Comparison of ENCODE assay signal across 19 cellular contexts in the genomic region with DNA sequence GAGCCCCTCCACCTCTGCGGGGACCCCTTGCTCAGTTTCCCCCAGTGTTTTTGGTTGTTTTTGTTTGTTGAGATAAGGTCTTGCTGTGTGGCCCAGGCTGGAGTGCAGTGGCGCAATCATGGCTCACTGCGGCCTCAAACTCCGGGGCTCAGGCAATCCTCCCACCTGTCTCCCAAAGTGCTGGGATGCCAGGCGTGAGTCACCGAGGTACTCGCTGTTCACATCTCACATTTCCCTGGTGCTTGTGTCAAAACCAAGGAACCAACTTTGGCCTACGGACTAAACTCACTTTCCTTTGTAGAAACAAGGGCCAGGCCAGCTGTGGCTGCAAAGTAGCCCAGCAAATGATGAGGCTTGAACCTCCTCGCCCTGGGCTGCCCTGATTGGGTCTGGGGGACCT.
"Had no signal": no experiment of that assay in that cellular context is flagged by ENCODE, and none has a peak within 500 bp of the region (broad histone marks: within the 10 kb centered on the region; RNA-seq: fewer than 3 reads in every experiment).

No MANE protein-coding gene starts in this region.

- H3K27me3 Mint-ChIP-seq: naive thymus-derived CD4-positive, alpha-beta T cell; stimulated activated naive B cell treated with anti-CD40 and anti-IgM and Interleukin-4, amounts not matched to agents 10 μg/mL and 1 μg/mL and 100 μg/mL, for 72 hours; stimulated activated naive CD8-positive, alpha-beta T cell treated with anti-CD3 and anti-CD28 coated beads, Interleukin-15, Interleukin-2, amounts not matched to agents 100 ng/mL and 50 ng/mL, for 24 hours had no signal

- H3K4me1 Mint-ChIP-seq: naive thymus-derived CD4-positive, alpha-beta T cell; stimulated activated naive B cell treated with anti-CD40 and anti-IgM and Interleukin-4, amounts not matched to agents 10 μg/mL and 1 μg/mL and 100 μg/mL, for 72 hours had no signal

- H3K27ac Mint-ChIP-seq: stimulated activated naive B cell treated with anti-CD40 and anti-IgM and Interleukin-4, amounts not matched to agents 10 μg/mL and 1 μg/mL and 100 μg/mL, for 72 hours; stimulated activated naive CD8-positive, alpha-beta T cell treated with anti-CD3 and anti-CD28 coated beads, Interleukin-15, Interleukin-2, amounts not matched to agents 100 ng/mL and 50 ng/mL, for 24 hours had no signal

- H3K4me3 ChIP-seq: coronary artery, esophagus muscularis mucosa, pancreas, sigmoid colon, skin epidermis, spleen, thoracic aorta, tibial nerve, upper lobe of left lung had no signal

- H3K9me3 Mint-ChIP-seq: naive thymus-derived CD4-positive, alpha-beta T cell; stimulated activated naive B cell treated with anti-CD40 and anti-IgM and Interleukin-4, amounts not matched to agents 10 μg/mL and 1 μg/mL and 100 μg/mL, for 72 hours; stimulated activated naive CD8-positive, alpha-beta T cell treated with anti-CD3 and anti-CD28 coated beads, Interleukin-15, Interleukin-2, amounts not matched to agents 100 ng/mL and 50 ng/mL, for 24 hours had no signal

- H3K9me3 ChIP-seq: esophagus muscularis mucosa, pancreas, sigmoid colon, spleen, thoracic aorta, tibial nerve, upper lobe of left lung had no signal

- H3K4me3 Mint-ChIP-seq: naive thymus-derived CD4-positive, alpha-beta T cell; stimulated activated naive B cell treated with anti-CD40 and anti-IgM and Interleukin-4, amounts not matched to agents 10 μg/mL and 1 μg/mL and 100 μg/mL, for 72 hours; stimulated activated naive CD8-positive, alpha-beta T cell treated with anti-CD3 and anti-CD28 coated beads, Interleukin-15, Interleukin-2, amounts not matched to agents 100 ng/mL and 50 ng/mL, for 24 hours had no signal

- ATAC-seq: foreskin keratinocyte; naive thymus-derived CD4-positive, alpha-beta T cell; pancreas; stimulated activated naive B cell treated with anti-CD40 and anti-IgM and Interleukin-4, amounts not matched to agents 10 μg/mL and 1 μg/mL and 100 μg/mL, for 72 hours had no signal

- H3K27me3 ChIP-seq: esophagus muscularis mucosa, foreskin keratinocyte, pancreas, sigmoid colon, spleen, tibial nerve, upper lobe of left lung had no signal

- H3K4me1 ChIP-seq: esophagus muscularis mucosa, foreskin keratinocyte, sigmoid colon, tibial nerve, upper lobe of left lung had no signal

- DNase-seq: dermis blood vessel endothelial cell; effector memory CD4-positive, alpha-beta T cell; foreskin keratinocyte; glutamatergic neuron; mesenchymal stem cell; midbrain; naive thymus-derived CD4-positive, alpha-beta T cell; occipital lobe; sigmoid colon; spleen; stimulated activated naive B cell treated with anti-CD40 and anti-IgM and Interleukin-4, amounts not matched to agents 10 μg/mL and 1 μg/mL and 100 μg/mL, for 72 hours had no signal

- H3K27ac ChIP-seq: coronary artery, esophagus muscularis mucosa, foreskin keratinocyte, pancreas, sigmoid colon, skin epidermis, spleen, thoracic aorta, tibial nerve, upper lobe of left lung had no signal
